In the genomic region with DNA sequence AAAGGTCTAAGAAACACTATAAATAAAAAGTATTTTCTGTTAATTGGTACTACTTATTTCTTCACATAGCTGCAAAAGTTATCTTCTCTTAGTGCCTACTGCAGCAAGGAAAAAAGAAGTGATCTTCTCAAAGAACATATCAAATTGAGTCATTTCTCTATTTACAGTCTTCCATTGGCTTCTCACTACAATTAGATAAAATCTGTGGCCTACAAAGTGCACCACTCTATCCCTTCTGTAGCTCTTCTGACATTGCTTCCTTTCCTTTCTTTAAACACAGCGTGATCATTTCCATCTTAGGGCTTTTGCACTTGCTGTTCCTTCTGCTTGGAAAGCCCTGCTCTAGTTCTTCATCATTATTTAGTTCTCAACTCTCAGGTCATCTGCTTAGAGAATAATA, we compare ENCODE assay signal across 23 cellular contexts.
"Had no signal": no experiment of that assay in that cellular context is flagged by ENCODE, and none has a peak within 500 bp of the region (broad histone marks: within the 10 kb centered on the region; RNA-seq: fewer than 3 reads in every experiment).

No MANE protein-coding gene starts in this region.

- H3K27ac Mint-ChIP-seq: activated B cell treated with CpG ODN at 0.5 μM for 24 hours, mesothelial cell of epicardium, naive B cell, nephron progenitor cell, progenitor cell of endocrine pancreas had no signal

- H3K4me3 ChIP-seq: breast epithelium, heart right ventricle, skin epidermis, stomach, thyroid gland, upper lobe of left lung had no signal

- DNase-seq: activated B cell treated with CpG ODN at 0.5 μM for 24 hours; activated CD4-positive, alpha-beta T cell treated with anti-CD3 and anti-CD28 coated beads, Interleukin-2, amount 50 U/mL, for 4 hours; activated effector memory CD4-positive, alpha-beta T cell treated with Interleukin-2 at 50 U/mL for 16 hours; activated naive CD4-positive, alpha-beta T cell treated with Interleukin-2 at 50 U/mL for 16 hours; activated T-cell treated with anti-CD3 and anti-CD28 coated beads, Interleukin-2, amount 50 U/mL, for 4 hours; central memory CD4-positive, alpha-beta T cell; foreskin keratinocyte; heart right ventricle; naive B cell; nephron progenitor cell; retina; stimulated activated CD4-positive, alpha-beta T cell treated with anti-CD3 and anti-CD28 coated beads, Interleukin-12 subunit alpha, Interleukin-12 subunit beta, amount 100 ng/mL, for 4 hours; stimulated activated CD4-positive, alpha-beta T cell treated with anti-CD3 and anti-CD28 coated beads, Interleukin-4, amount 100 ng/mL, for 1 hour; stomach; thyroid gland; upper lobe of left lung had no signal

- H3K4me3 Mint-ChIP-seq: activated B cell treated with CpG ODN at 0.5 μM for 24 hours; activated T-cell treated with anti-CD3 and anti-CD28 coated beads, Interleukin-2, amount 50 U/mL, for 4 hours; mesothelial cell of epicardium; naive B cell; nephron progenitor cell had no signal

- H3K4me1 ChIP-seq: breast epithelium, foreskin keratinocyte, stomach, upper lobe of left lung had no signal

- H3K27me3 ChIP-seq: breast epithelium, foreskin keratinocyte, heart right ventricle, neutrophil, stomach, thyroid gland, upper lobe of left lung had no signal

- H3K9me3 ChIP-seq: breast epithelium, neutrophil, stomach, thyroid gland had no signal

- H3K27ac ChIP-seq: breast epithelium, foreskin keratinocyte, heart right ventricle, neutrophil, skin epidermis, stomach, thyroid gland, upper lobe of left lung had no signal

- ATAC-seq: esophagus mucosa, foreskin keratinocyte, heart right ventricle, sciatic nerve had no signal

- H3K27me3 Mint-ChIP-seq: activated B cell treated with CpG ODN at 0.5 μM for 24 hours, naive B cell, progenitor cell of endocrine pancreas had no signal

- H3K36me3 ChIP-seq: breast epithelium, neutrophil, stomach, thyroid gland, upper lobe of left lung had no signal

- H3K4me1 Mint-ChIP-seq: activated B cell treated with CpG ODN at 0.5 μM for 24 hours, nephron progenitor cell had no signal
